8 cellular contexts compared by ENCODE assay signal in the genomic region with DNA sequence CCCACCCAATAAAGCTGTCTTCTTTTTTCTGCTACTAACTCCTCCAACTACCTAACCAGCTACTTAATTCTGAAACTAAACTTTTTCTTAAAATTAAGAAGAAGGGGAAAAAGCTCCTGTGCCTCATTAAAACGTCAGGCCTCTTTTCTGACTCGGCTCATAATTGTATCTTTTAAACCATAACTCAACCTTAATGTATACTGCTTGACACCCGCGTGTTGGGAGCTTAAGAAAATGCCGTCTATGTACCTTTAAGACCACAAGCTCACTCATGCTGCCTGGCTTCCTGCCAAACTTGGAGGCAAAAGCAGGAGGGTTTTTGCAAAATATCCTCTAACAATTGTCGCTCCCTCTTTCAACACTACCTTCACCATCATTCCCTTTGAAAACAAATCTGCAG. TPM values are rescaled to one million over a fixed set of nuclear protein-coding genes. Genes with fewer than 3 reads are reported as not detected.
DNase-seq lines count a peak whose midpoint lies in the region; ATAC-seq, FAIRE-seq and TF ChIP-seq lines count a peak whose summit lies in the region.

No MANE protein-coding gene starts in this region.

- intact Hi-C loops in PC-3 (cut with micrococcal nuclease) = no loop called here
- intact Hi-C loops in HepG2 (cut with micrococcal nuclease; ENCODE audit: unreplicated experiment) = no loop called here

- WGBS in HepG2 (ENCODE audit: low lambda C conversion rate) = 30% methylated on average over 6 of the region's 6 CpGs
- 20% methylated on average over 6 of the region's 6 CpGs for WGBS in suprapubic skin

- H3K4me1 ChIP-seq in PC-3 (ENCODE audit: insufficient read depth, low read length) = 0 out of 2 replicates have a peak, but pooled peaks cover 3% of the 10 kb centered on the region
- H3K4me1 ChIP-seq in HepG2 (ENCODE audit: insufficient read depth, low read length) = no peaks in the 10 kb centered on the region
- H3K4me1 ChIP-seq in suprapubic skin = peaks cover 44% of the 10 kb centered on the region

- H3K27ac ChIP-seq in PC-3 (ENCODE audit: low read length) (no peak overlapping the region), HepG2 (ENCODE audit: extremely low read length, insufficient read depth, low read length) (no peak overlapping the region), suprapubic skin (peak overlapping the region; percentile 90)

- no peak for FAIRE-seq in HepG2 (lab: Jason Lieb, UNC)

- H3K4me3 ChIP-seq in PC-3 (ENCODE audit: low read length) (no peak overlapping the region), astrocyte of the cerebellum (ENCODE audit: low read depth, low read length) (no peak overlapping the region), HepG2 (replicated peaks in 1 of 3; ENCODE audit: insufficient read depth in 1 of 3, low read depth in 2 of 3, low read length in 3 of 3) (no peak overlapping the region), suprapubic skin (peak overlapping the region; percentile 66)

- H3K4me2 ChIP-seq in PC-3 (ENCODE audit: low read length) = peak overlapping the region; percentile 66; the same call in 1 of the 2 replicates
- H3K4me2 ChIP-seq in HepG2 (ENCODE audit: low read depth, low read length) = no peak overlapping the region

- no peaks in the 10 kb centered on the region for H3F3A ChIP-seq in PC-3 (ENCODE audit: low read length, unreplicated experiment)

- H2AFZ ChIP-seq in PC-3 (ENCODE audit: low read length) (peak overlapping the region; percentile 84), HepG2 (ENCODE audit: low read length) (no peak overlapping the region)

- H3K36me3 ChIP-seq in PC-3 (ENCODE audit: low read depth, low read length) (no peaks in the 10 kb centered on the region), HepG2 (replicated peaks in 1 of 2; ENCODE audit: control insufficient read depth in 1 of 2, insufficient read depth in 2 of 2, low read length in 2 of 2) (no peaks in the 10 kb centered on the region), suprapubic skin (no peaks in the 10 kb centered on the region)

- POLR2A ChIA-PET in PC-3 (lab: Charles Lee; ENCODE audit: unreplicated experiment) = interaction anchor here (0.6 kb wide), 1 partner anchor 35 kb away, joined by 8 read pairs; no protein-coding TSS in a partner anchor
- POLR2A ChIA-PET in HepG2 (lab: Yijun Ruan, JAX) = no interaction called here

- H3K9ac ChIP-seq in PC-3 (ENCODE audit: low read length) = 0 out of 2 replicates have a peak overlapping the region, but pooled peaks have one; percentile 27
- no peak overlapping the region for H3K9ac ChIP-seq in HepG2 (ENCODE audit: insufficient read depth, low read depth, low read length)

- TF ChIP-seq RAD21 in HepG2 (CRISPR knock-in tag; IDR thresholded peaks at IDR 0.05) = no peak

- CTCF ChIA-PET in PC-3 (lab: Charles Lee) (interaction anchor here (0.6 kb wide), 1 partner anchor 62 kb away, joined by 4 read pairs; no protein-coding TSS in a partner anchor), HepG2 (lab: Yijun Ruan, JAX; ENCODE audit: low intra/inter-chr PET ratio, low total read pairs) (no interaction called here)

- BruUV-seq in PC-3 (replicated peaks; lab: Mats Ljungman, UMichigan) = no TSS peak
- BruUV-seq in HepG2 (replicated peaks; lab: Mats Ljungman, UMichigan) = no TSS peak

- in situ Hi-C loops in Caki2 (cut with HindIII; ENCODE audit: low pct_unique_long_range_greater_than_20kb, low sequenced_read_pairs) = no loop called here
- in situ Hi-C loops in astrocyte of the cerebellum (cut with HindIII; ENCODE audit: low sequenced_read_pairs) = no loop called here
- in situ Hi-C loops in HepG2 (cut with HindIII; ENCODE audit: extremely low pct_ligation_motif_present, low pct_unique_long_range_greater_than_20kb) = no loop called here

- no peaks in the 10 kb centered on the region for H3K27me3 ChIP-seq in PC-3 (ENCODE audit: low read length)
- peaks cover 7 to 28% of the 10 kb centered on the region in 2 experiments; a peak in 3 of 5 replicates for H3K27me3 ChIP-seq in HepG2 (ENCODE audit: control insufficient read depth in 1 of 2, insufficient read depth in 2 of 2, low read length in 2 of 2)
- peaks cover 50% of the 10 kb centered on the region for H3K27me3 ChIP-seq in suprapubic skin

- H3K9me3 ChIP-seq in PC-3 (ENCODE audit: low read length) (no peaks in the 10 kb centered on the region), HepG2 (ENCODE audit: low read length) (no peaks in the 10 kb centered on the region), suprapubic skin (no peaks in the 10 kb centered on the region)

- TF ChIP-seq CTCF in PC-3 (conservative IDR thresholded peaks at IDR 0.05; ENCODE audit: low read depth, low read length) (no peak), astrocyte of the cerebellum (IDR thresholded peaks at IDR 0.05; ENCODE audit: low read depth, low read length, missing control alignments) (no peak), HepG2 (CRISPR knock-in tag; IDR thresholded peaks at IDR 0.05) (no peak), suprapubic skin (IDR thresholded peaks at IDR 0.05) (no peak)

- ATAC-seq in HG03354 (IDR thresholded peaks at IDR 0.05; ENCODE audit: poor library complexity, severe bottlenecking, unreplicated experiment) (peak; percentile 29), PC-3 (no peak), HepG2 (no peak), HG03039 (IDR thresholded peaks at IDR 0.05; ENCODE audit: unreplicated experiment) (no peak), GM19351 (IDR thresholded peaks at IDR 0.05; ENCODE audit: unreplicated experiment) (no peak)

- H3K9me2 ChIP-seq in PC-3 (replicated peaks; ENCODE audit: low read length) = no peaks in the 10 kb centered on the region

- no peaks in the 10 kb centered on the region for H3K79me2 ChIP-seq in PC-3 (ENCODE audit: low read length)
- H3K79me2 ChIP-seq in HepG2 (ENCODE audit: insufficient read depth, low read length) = no peaks in the 10 kb centered on the region

- TF ChIP-seq EP300 in HepG2 (IDR thresholded peaks at IDR 0.05; ENCODE audit: low read depth in 2 of 2, low read length in 2 of 2) (no peak), HepG2 (CRISPR knock-in tag; IDR thresholded peaks at IDR 0.05; ENCODE audit: borderline replicate concordance) (no peak), suprapubic skin (IDR thresholded peaks at IDR 0.05) (no peak)

- H4K20me1 ChIP-seq in PC-3 (ENCODE audit: low read length) (no peaks in the 10 kb centered on the region), HepG2 (ENCODE audit: insufficient read depth, low read length) (no peaks in the 10 kb centered on the region)

- DNase-seq in Caki2 (ENCODE audit: low read depth) (peak; percentile 67), PC-3 (peak; percentile 65), astrocyte of the cerebellum (ENCODE audit: low read depth) (peak; percentile 69), HepG2 (ENCODE audit: low spot score) (peak; percentile 8), suprapubic skin (ENCODE audit: low spot score in 2 of 2) (peak; percentile 91)

- TF ChIP-seq POLR2A in HepG2 (IDR thresholded peaks at IDR 0.05; ENCODE audit: insufficient read depth in 1 of 2, low read depth in 2 of 2, low read length in 2 of 2) = no peak
- no peak for TF ChIP-seq POLR2A in suprapubic skin (IDR thresholded peaks at IDR 0.05)

TF ChIP-seq in HepG2, 621 proteins besides CTCF, POLR2A, EP300 and RAD21 (continues in another document):
- TF ChIP-seq, protein P1, sequence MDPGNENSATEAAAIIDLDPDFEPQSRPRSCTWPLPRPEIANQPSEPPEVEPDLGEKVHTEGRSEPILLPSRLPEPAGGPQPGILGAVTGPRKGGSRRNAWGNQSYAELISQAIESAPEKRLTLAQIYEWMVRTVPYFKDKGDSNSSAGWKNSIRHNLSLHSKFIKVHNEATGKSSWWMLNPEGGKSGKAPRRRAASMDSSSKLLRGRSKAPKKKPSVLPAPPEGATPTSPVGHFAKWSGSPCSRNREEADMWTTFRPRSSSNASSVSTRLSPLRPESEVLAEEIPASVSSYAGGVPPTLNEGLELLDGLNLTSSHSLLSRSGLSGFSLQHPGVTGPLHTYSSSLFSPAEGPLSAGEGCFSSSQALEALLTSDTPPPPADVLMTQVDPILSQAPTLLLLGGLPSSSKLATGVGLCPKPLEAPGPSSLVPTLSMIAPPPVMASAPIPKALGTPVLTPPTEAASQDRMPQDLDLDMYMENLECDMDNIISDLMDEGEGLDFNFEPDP (CRISPR knock-in tag; conservative IDR thresholded peaks at IDR 0.05) = no peak
- TF ChIP-seq HDAC6 (IDR thresholded peaks at IDR 0.05; ENCODE audit: low read depth, low read length) (no peak), ZMAT3 (CRISPR knock-in tag; conservative IDR thresholded peaks at IDR 0.05) (no peak), REPIN1 (CRISPR knock-in tag; IDR thresholded peaks at IDR 0.05; ENCODE audit: borderline replicate concordance, low read depth) (no peak)

RNA-seq across cellular contexts. Expression of a gene that starts 5.0 kb away (rescaled TPM):
- 0.14 and 0.78 TPM in 2 replicates for total RNA-seq in Caki2 (2014; rRNA removed; shearing (Covaris generic); ENCODE audit: low replicate concordance)
- total RNA-seq in PC-3 (2014; rRNA removed) (0.29 and 1.3 TPM in 2 replicates), HepG2 (2016; rRNA removed; fragmentation: Illumina TruSeq; extraction: Trizol) (not detected in 2 replicates), suprapubic skin (10 to 100 TPM in 2 of 4 donors, 1 to 10 TPM in 2; 4.3 to 13.6 (median 8.8) TPM)
- not detected in 2 replicates for total RNA-seq in HepG2 (2016; cell fraction: cytosol; rRNA removed; fragmentation: Illumina TruSeq; extraction: Trizol; ENCODE audit: low read depth)
- not detected in 2 replicates for total RNA-seq in HepG2 (2016; cell fraction: insoluble cytoplasmic fraction; rRNA removed; fragmentation: Illumina TruSeq; extraction: Trizol)
- not detected in 2 replicates for total RNA-seq in HepG2 (2016; cell fraction: membrane; rRNA removed; fragmentation: Illumina TruSeq; extraction: Trizol)
- total RNA-seq in HepG2 (2016; cell fraction: nucleus; rRNA removed; fragmentation: Illumina TruSeq; extraction: Trizol) = not detected in 2 replicates
- not detected in 2 replicates for polyA plus RNA-seq in HepG2 (2011; rRNA removed)
- not detected in 2 replicates for polyA plus RNA-seq in HepG2 (2011; cell fraction: cytosol; rRNA removed)
- polyA plus RNA-seq in HepG2 (2011; cell fraction: nucleus; rRNA removed) = not detected in 2 replicates
- polyA plus RNA-seq in HepG2 (2012) = not detected in 2 replicates
- polyA plus RNA-seq in HepG2 (2016; cell fraction: cytosol; fragmentation: Illumina TruSeq; extraction: Trizol; ENCODE audit: low read depth) = not detected in 2 replicates
- not detected in 2 replicates for polyA plus RNA-seq in HepG2 (2016; cell fraction: insoluble cytoplasmic fraction; fragmentation: Illumina TruSeq; extraction: Trizol; ENCODE audit: low read depth)
- polyA plus RNA-seq in HepG2 (2016; cell fraction: membrane; fragmentation: Illumina TruSeq; extraction: Trizol; ENCODE audit: low read depth) = not detected in 2 replicates
- polyA plus RNA-seq in HepG2 (2016; cell fraction: nucleus; fragmentation: Illumina TruSeq; extraction: Trizol; ENCODE audit: insufficient read depth, low read depth) = not detected in 2 replicates
- 0.14 TPM in 1 of 2 replicates, not detected in the other for polyA minus RNA-seq in HepG2 (2011; rRNA and poly(A)+ RNA removed; ENCODE audit: low replicate concordance)
- not detected in 2 replicates for polyA minus RNA-seq in HepG2 (2011; cell fraction: cytosol; rRNA and poly(A)+ RNA removed)
- not detected in 2 replicates for polyA minus RNA-seq in HepG2 (2011; cell fraction: nucleus; rRNA and poly(A)+ RNA removed)

Comparison
In these comparisons a context has a peak if more than half of its experiments do, and no peak if none do; other contexts are left out.
1. DNase-seq: peak in every context shown above with its lines; median percentile 91 in suprapubic skin; 69 in astrocyte of the cerebellum; 67 in Caki2; 65 in PC-3; 8 in HepG2.